Comparison of ENCODE assay signal across 1 cellular context in the genomic region with DNA sequence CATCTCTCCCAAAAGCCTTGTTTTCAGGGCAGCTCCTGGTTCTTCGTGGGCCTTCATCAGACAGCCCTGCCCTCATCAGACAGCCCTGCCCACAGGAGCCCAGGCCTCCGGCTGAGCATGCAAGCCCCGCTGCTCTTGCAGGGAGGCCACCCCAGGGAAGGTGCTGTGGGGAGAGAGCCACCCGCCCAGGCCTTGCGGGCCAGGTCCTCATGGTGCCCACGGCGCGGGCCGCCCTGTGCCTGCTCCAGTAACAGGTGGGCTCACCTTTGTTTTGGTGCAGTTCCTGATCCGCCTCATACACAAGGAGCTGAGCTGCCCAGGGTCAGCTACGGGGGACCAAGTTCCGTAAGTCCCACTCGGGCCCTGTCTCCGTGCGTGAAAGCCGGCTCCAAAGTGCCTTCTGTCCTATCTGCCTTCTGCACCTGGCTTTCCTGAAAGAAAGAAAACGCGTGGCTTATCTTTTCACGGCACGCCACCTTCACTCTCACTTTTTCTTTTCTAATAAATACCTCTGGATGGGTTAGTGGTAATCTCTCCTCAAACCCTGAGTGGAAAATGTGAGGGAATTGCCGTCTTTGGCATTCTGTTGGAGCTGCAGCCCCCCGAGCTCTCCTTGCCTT.
TF ChIP-seq lines count a peak whose summit lies in the region.

No MANE protein-coding gene starts in this region.

TF ChIP-seq in HepG2, 621 proteins besides CTCF, POLR2A, EP300 and RAD21 (continued from another document):
- TF ChIP-seq, protein P1, sequence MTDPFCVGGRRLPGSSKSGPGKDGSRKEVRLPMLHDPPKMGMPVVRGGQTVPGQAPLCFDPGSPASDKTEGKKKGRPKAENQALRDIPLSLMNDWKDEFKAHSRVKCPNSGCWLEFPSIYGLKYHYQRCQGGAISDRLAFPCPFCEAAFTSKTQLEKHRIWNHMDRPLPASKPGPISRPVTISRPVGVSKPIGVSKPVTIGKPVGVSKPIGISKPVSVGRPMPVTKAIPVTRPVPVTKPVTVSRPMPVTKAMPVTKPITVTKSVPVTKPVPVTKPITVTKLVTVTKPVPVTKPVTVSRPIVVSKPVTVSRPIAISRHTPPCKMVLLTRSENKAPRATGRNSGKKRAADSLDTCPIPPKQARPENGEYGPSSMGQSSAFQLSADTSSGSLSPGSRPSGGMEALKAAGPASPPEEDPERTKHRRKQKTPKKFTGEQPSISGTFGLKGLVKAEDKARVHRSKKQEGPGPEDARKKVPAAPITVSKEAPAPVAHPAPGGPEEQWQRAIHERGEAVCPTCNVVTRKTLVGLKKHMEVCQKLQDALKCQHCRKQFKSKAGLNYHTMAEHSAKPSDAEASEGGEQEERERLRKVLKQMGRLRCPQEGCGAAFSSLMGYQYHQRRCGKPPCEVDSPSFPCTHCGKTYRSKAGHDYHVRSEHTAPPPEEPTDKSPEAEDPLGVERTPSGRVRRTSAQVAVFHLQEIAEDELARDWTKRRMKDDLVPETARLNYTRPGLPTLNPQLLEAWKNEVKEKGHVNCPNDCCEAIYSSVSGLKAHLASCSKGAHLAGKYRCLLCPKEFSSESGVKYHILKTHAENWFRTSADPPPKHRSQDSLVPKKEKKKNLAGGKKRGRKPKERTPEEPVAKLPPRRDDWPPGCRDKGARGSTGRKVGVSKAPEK (CRISPR knock-in tag; IDR thresholded peaks at IDR 0.05; ENCODE audit: borderline replicate concordance), result no peak
- TF ChIP-seq, protein P2, sequence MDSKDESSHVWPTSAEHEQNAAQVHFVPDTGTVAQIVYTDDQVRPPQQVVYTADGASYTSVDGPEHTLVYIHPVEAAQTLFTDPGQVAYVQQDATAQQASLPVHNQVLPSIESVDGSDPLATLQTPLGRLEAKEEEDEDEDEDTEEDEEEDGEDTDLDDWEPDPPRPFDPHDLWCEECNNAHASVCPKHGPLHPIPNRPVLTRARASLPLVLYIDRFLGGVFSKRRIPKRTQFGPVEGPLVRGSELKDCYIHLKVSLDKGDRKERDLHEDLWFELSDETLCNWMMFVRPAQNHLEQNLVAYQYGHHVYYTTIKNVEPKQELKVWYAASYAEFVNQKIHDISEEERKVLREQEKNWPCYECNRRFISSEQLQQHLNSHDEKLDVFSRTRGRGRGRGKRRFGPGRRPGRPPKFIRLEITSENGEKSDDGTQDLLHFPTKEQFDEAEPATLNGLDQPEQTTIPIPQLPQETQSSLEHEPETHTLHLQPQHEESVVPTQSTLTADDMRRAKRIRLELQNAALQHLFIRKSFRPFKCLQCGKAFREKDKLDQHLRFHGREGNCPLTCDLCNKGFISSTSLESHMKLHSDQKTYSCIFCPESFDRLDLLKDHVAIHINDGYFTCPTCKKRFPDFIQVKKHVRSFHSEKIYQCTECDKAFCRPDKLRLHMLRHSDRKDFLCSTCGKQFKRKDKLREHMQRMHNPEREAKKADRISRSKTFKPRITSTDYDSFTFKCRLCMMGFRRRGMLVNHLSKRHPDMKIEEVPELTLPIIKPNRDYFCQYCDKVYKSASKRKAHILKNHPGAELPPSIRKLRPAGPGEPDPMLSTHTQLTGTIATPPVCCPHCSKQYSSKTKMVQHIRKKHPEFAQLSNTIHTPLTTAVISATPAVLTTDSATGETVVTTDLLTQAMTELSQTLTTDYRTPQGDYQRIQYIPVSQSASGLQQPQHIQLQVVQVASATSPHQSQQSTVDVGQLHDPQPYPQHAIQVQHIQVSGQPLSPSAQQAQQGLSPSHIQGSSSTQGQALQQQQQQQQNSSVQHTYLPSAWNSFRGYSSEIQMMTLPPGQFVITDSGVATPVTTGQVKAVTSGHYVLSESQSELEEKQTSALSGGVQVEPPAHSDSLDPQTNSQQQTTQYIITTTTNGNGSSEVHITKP (CRISPR knock-in tag; IDR thresholded peaks at IDR 0.05; ENCODE audit: low read depth), result no peak
TF ChIP-seq in HepG2: peak in this region for 0.
